ENCODE assay signal across 1 cellular context in the genomic region with DNA sequence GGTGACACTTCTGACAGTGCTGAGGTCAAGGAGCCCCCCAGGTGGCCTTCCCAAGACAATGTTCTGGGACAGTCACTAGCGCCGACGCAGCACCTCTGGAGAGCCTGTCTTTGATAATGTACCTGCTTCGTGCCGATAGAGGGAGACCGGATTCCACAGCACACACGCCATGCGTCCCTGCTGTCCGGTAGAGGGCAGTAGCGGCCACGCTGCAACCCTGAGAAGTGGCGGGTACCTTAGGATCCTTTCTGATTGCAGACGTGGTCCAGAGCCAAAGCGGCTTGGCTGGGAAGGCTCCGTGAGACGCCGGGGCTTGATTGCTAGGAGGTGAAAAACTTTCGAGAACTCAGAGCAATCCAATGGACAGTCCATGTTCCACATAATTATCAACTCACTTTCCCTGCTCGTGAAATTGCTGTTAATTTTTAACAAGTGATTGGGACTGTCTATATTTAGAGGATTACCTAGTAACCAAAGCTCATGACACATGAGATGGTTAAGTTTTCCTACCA.
A peak's percentile ranks its signal among the peaks of the same experiment; 100 is the strongest.
TF ChIP-seq lines count a peak whose summit lies in the region.

No MANE protein-coding gene starts in this region.

TF ChIP-seq in HepG2, 621 proteins besides CTCF, POLR2A, EP300 and RAD21 (continued from another document and continues in another):
- TF ChIP-seq, protein P1, sequence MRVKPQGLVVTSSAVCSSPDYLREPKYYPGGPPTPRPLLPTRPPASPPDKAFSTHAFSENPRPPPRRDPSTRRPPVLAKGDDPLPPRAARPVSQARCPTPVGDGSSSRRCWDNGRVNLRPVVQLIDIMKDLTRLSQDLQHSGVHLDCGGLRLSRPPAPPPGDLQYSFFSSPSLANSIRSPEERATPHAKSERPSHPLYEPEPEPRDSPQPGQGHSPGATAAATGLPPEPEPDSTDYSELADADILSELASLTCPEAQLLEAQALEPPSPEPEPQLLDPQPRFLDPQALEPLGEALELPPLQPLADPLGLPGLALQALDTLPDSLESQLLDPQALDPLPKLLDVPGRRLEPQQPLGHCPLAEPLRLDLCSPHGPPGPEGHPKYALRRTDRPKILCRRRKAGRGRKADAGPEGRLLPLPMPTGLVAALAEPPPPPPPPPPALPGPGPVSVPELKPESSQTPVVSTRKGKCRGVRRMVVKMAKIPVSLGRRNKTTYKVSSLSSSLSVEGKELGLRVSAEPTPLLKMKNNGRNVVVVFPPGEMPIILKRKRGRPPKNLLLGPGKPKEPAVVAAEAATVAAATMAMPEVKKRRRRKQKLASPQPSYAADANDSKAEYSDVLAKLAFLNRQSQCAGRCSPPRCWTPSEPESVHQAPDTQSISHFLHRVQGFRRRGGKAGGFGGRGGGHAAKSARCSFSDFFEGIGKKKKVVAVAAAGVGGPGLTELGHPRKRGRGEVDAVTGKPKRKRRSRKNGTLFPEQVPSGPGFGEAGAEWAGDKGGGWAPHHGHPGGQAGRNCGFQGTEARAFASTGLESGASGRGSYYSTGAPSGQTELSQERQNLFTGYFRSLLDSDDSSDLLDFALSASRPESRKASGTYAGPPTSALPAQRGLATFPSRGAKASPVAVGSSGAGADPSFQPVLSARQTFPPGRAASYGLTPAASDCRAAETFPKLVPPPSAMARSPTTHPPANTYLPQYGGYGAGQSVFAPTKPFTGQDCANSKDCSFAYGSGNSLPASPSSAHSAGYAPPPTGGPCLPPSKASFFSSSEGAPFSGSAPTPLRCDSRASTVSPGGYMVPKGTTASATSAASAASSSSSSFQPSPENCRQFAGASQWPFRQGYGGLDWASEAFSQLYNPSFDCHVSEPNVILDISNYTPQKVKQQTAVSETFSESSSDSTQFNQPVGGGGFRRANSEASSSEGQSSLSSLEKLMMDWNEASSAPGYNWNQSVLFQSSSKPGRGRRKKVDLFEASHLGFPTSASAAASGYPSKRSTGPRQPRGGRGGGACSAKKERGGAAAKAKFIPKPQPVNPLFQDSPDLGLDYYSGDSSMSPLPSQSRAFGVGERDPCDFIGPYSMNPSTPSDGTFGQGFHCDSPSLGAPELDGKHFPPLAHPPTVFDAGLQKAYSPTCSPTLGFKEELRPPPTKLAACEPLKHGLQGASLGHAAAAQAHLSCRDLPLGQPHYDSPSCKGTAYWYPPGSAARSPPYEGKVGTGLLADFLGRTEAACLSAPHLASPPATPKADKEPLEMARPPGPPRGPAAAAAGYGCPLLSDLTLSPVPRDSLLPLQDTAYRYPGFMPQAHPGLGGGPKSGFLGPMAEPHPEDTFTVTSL (CRISPR knock-in tag; IDR thresholded peaks at IDR 0.05; ENCODE audit: borderline replicate concordance), result no peak
- TF ChIP-seq, protein P2, sequence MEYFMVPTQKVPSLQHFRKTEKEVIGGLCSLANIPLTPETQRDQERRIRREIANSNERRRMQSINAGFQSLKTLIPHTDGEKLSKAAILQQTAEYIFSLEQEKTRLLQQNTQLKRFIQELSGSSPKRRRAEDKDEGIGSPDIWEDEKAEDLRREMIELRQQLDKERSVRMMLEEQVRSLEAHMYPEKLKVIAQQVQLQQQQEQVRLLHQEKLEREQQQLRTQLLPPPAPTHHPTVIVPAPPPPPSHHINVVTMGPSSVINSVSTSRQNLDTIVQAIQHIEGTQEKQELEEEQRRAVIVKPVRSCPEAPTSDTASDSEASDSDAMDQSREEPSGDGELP (IDR thresholded peaks at IDR 0.05; ENCODE audit: borderline replicate concordance, low read depth), result no peak
- TF ChIP-seq, protein P3, sequence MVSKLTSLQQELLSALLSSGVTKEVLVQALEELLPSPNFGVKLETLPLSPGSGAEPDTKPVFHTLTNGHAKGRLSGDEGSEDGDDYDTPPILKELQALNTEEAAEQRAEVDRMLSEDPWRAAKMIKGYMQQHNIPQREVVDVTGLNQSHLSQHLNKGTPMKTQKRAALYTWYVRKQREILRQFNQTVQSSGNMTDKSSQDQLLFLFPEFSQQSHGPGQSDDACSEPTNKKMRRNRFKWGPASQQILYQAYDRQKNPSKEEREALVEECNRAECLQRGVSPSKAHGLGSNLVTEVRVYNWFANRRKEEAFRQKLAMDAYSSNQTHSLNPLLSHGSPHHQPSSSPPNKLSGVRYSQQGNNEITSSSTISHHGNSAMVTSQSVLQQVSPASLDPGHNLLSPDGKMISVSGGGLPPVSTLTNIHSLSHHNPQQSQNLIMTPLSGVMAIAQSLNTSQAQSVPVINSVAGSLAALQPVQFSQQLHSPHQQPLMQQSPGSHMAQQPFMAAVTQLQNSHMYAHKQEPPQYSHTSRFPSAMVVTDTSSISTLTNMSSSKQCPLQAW (CRISPR knock-in tag; IDR thresholded peaks at IDR 0.05), result peak; percentile 80
- TF ChIP-seq, protein P4, sequence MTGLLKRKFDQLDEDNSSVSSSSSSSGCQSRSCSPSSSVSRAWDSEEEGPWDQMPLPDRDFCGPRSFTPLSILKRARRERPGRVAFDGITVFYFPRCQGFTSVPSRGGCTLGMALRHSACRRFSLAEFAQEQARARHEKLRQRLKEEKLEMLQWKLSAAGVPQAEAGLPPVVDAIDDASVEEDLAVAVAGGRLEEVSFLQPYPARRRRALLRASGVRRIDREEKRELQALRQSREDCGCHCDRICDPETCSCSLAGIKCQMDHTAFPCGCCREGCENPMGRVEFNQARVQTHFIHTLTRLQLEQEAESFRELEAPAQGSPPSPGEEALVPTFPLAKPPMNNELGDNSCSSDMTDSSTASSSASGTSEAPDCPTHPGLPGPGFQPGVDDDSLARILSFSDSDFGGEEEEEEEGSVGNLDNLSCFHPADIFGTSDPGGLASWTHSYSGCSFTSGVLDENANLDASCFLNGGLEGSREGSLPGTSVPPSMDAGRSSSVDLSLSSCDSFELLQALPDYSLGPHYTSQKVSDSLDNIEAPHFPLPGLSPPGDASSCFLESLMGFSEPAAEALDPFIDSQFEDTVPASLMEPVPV (CRISPR knock-in tag; IDR thresholded peaks at IDR 0.05), result no peak
- TF ChIP-seq ARID2 (CRISPR knock-in tag; IDR thresholded peaks at IDR 0.05; ENCODE audit: borderline replicate concordance), result no peak
- peak; percentile 31; the same call in 1 of the 2 replicates for TF ChIP-seq SOX5 (CRISPR knock-in tag; IDR thresholded peaks at IDR 0.05; ENCODE audit: borderline replicate concordance)
- TF ChIP-seq ZNF703 (CRISPR knock-in tag; IDR thresholded peaks at IDR 0.05; ENCODE audit: borderline replicate concordance), result no peak
- no peak for TF ChIP-seq ZSCAN30 (CRISPR knock-in tag; IDR thresholded peaks at IDR 0.05)
- peak; percentile 69; the same call in 1 of the 2 replicates for TF ChIP-seq ZSCAN31 (CRISPR knock-in tag; IDR thresholded peaks at IDR 0.05; ENCODE audit: low read depth)
- TF ChIP-seq ZNF253 (CRISPR knock-in tag; IDR thresholded peaks at IDR 0.05; ENCODE audit: borderline replicate concordance), result no peak
- no peak for TF ChIP-seq NFIB (CRISPR knock-in tag; IDR thresholded peaks at IDR 0.05; ENCODE audit: borderline replicate concordance)
- TF ChIP-seq NFKB2 (CRISPR knock-in tag; IDR thresholded peaks at IDR 0.05; ENCODE audit: borderline replicate concordance), result no peak
- TF ChIP-seq KDM2A (CRISPR knock-in tag; IDR thresholded peaks at IDR 0.05; ENCODE audit: borderline replicate concordance, low read depth), result peak; percentile 95
- TF ChIP-seq, protein P5, sequence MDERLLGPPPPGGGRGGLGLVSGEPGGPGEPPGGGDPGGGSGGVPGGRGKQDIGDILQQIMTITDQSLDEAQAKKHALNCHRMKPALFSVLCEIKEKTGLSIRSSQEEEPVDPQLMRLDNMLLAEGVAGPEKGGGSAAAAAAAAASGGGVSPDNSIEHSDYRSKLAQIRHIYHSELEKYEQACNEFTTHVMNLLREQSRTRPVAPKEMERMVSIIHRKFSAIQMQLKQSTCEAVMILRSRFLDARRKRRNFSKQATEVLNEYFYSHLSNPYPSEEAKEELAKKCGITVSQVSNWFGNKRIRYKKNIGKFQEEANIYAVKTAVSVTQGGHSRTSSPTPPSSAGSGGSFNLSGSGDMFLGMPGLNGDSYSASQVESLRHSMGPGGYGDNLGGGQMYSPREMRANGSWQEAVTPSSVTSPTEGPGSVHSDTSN (CRISPR knock-in tag; IDR thresholded peaks at IDR 0.05), result no peak
- no peak for TF ChIP-seq ZNF207 (IDR thresholded peaks at IDR 0.05; ENCODE audit: borderline replicate concordance)
- TF ChIP-seq ERF (CRISPR knock-in tag; IDR thresholded peaks at IDR 0.05), result peak; percentile 58; the same call in 1 of the 2 replicates
- TF ChIP-seq ZFP36L1 (CRISPR knock-in tag; IDR thresholded peaks at IDR 0.05), result no peak
- TF ChIP-seq, protein P6, sequence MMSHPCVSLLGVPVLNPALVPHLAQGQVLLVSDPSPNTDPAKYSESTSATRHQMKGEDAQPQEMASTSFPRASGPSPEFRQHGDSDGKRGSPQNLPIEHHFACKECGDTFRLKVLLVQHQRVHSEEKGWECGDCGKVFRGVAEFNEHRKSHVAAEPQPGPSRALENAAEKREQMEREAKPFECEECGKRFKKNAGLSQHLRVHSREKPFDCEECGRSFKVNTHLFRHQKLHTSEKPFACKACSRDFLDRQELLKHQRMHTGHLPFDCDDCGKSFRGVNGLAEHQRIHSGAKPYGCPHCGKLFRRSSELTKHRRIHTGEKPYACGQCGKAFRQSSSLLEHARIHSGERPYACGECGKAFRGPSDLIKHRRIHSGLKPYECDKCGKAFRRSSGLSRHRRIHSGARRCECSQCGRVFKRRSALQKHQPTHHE (CRISPR knock-in tag; IDR thresholded peaks at IDR 0.05; ENCODE audit: borderline replicate concordance), result no peak
- no peak for TF ChIP-seq ZBTB8A (CRISPR knock-in tag; IDR thresholded peaks at IDR 0.05; ENCODE audit: borderline replicate concordance, low read depth)
- TF ChIP-seq ZNF343 (CRISPR knock-in tag; IDR thresholded peaks at IDR 0.05), result no peak
- TF ChIP-seq, protein P7, sequence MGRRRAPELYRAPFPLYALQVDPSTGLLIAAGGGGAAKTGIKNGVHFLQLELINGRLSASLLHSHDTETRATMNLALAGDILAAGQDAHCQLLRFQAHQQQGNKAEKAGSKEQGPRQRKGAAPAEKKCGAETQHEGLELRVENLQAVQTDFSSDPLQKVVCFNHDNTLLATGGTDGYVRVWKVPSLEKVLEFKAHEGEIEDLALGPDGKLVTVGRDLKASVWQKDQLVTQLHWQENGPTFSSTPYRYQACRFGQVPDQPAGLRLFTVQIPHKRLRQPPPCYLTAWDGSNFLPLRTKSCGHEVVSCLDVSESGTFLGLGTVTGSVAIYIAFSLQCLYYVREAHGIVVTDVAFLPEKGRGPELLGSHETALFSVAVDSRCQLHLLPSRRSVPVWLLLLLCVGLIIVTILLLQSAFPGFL (CRISPR knock-in tag; IDR thresholded peaks at IDR 0.05), result no peak
- no peak for TF ChIP-seq ZNF761 (CRISPR knock-in tag; conservative IDR thresholded peaks at IDR 0.05)
- TF ChIP-seq PPARG (CRISPR knock-in tag; conservative IDR thresholded peaks at IDR 0.05), result no peak
- no peak for TF ChIP-seq BRCA1 (CRISPR knock-in tag; IDR thresholded peaks at IDR 0.05)
- TF ChIP-seq, protein P8, sequence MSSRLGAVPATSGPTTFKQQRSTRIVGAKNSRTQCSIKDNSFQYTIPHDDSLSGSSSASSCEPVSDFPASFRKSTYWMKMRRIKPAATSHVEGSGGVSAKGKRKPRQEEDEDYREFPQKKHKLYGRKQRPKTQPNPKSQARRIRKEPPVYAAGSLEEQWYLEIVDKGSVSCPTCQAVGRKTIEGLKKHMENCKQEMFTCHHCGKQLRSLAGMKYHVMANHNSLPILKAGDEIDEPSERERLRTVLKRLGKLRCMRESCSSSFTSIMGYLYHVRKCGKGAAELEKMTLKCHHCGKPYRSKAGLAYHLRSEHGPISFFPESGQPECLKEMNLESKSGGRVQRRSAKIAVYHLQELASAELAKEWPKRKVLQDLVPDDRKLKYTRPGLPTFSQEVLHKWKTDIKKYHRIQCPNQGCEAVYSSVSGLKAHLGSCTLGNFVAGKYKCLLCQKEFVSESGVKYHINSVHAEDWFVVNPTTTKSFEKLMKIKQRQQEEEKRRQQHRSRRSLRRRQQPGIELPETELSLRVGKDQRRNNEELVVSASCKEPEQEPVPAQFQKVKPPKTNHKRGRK (CRISPR knock-in tag; IDR thresholded peaks at IDR 0.05), result no peak
- no peak for TF ChIP-seq RFX3 (CRISPR knock-in tag; IDR thresholded peaks at IDR 0.05)
- 0 out of 2 replicates have a peak, but pooled peaks have one; percentile 37 for TF ChIP-seq ZNF24 (IDR thresholded peaks at IDR 0.05)
- TF ChIP-seq ZNF17 (CRISPR knock-in tag; IDR thresholded peaks at IDR 0.05), result no peak
- TF ChIP-seq RXRB (CRISPR knock-in tag; IDR thresholded peaks at IDR 0.05; ENCODE audit: borderline replicate concordance), result peak; percentile 53; the same call in 1 of the 2 replicates
- TF ChIP-seq HOXA3 (CRISPR knock-in tag; IDR thresholded peaks at IDR 0.05), result peak; percentile 69
- no peak for TF ChIP-seq FOXP1 (IDR thresholded peaks at IDR 0.05)
- TF ChIP-seq FOXP1 (CRISPR knock-in tag; IDR thresholded peaks at IDR 0.05), result no peak
- TF ChIP-seq RARG (CRISPR knock-in tag; IDR thresholded peaks at IDR 0.05; ENCODE audit: low read depth), result no peak
- no peak for TF ChIP-seq ZBTB1 (CRISPR knock-in tag; IDR thresholded peaks at IDR 0.05; ENCODE audit: borderline replicate concordance)
- no peak for TF ChIP-seq TCF7L2 (IDR thresholded peaks at IDR 0.05; ENCODE audit: low read depth, low read length)
- TF ChIP-seq ZBTB7A (CRISPR knock-in tag; IDR thresholded peaks at IDR 0.05), result 0 out of 2 replicates have a peak, but pooled peaks have one; percentile 20
- no peak for TF ChIP-seq ATRX (CRISPR knock-in tag; IDR thresholded peaks at IDR 0.05; ENCODE audit: borderline replicate concordance)
- no peak for TF ChIP-seq ZIK1 (CRISPR knock-in tag; IDR thresholded peaks at IDR 0.05; ENCODE audit: borderline replicate concordance, low read depth)
- TF ChIP-seq, protein P9, sequence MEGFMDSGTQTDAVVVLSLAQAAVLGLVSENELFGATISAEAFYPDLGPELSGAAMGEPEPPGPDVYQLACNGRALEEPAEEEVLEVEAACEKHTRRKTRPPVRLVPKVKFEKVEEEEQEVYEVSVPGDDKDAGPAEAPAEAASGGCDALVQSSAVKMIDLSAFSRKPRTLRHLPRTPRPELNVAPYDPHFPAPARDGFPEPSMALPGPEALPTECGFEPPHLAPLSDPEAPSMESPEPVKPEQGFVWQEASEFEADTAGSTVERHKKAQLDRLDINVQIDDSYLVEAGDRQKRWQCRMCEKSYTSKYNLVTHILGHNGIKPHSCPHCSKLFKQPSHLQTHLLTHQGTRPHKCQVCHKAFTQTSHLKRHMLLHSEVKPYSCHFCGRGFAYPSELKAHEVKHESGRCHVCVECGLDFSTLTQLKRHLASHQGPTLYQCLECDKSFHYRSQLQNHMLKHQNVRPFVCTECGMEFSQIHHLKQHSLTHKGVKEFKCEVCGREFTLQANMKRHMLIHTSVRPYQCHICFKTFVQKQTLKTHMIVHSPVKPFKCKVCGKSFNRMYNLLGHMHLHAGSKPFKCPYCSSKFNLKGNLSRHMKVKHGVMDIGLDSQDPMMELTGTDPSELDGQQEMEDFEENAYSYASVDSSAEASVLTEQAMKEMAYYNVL (CRISPR knock-in tag; IDR thresholded peaks at IDR 0.05; ENCODE audit: borderline replicate concordance), result peak; percentile 63; the same call in 1 of the 2 replicates
- TF ChIP-seq SMAD1 (CRISPR knock-in tag; IDR thresholded peaks at IDR 0.05; ENCODE audit: borderline replicate concordance, low read depth), result peak; percentile 38; the same call in 1 of the 2 replicates
- 0 out of 2 replicates have a peak, but pooled peaks have one; percentile 30 for TF ChIP-seq HHEX (CRISPR knock-in tag; IDR thresholded peaks at IDR 0.05)
- TF ChIP-seq NR3C1 (CRISPR knock-in tag; IDR thresholded peaks at IDR 0.05), result no peak
